Comparison of ENCODE assay signal across 1 cellular context in the genomic region with DNA sequence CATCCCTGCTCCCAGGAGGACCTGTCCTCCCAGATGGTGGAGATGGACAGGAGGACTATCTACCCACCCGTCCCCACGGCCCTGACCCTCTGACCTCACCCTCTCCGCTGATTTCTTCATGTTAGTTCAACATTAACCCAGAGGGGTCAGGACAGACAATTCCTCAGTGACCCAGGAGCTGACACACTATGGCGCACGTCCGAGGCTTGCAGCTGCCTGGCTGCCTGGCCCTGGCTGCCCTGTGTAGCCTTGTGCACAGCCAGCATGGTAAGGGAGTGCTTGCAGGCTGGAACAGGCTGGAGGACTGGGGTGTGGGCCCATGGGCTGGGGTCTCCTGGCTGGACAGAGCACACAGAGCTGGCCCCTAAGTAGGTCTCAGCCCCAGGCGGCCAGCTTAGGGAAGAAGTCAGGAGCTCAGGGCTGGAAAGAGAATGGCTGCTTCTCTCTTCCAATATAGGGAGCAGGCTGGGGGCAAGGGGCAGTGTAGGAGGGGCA.
TF ChIP-seq lines count a peak whose summit lies in the region.

A gene (plus strand): TSS at position 166 of the 495 bp plus-strand sequence. CDS start 23 bp downstream, at position 189.

TF ChIP-seq in HepG2, 621 proteins besides CTCF, POLR2A, EP300 and RAD21 (continued from another document and continues in another):
- TF ChIP-seq, protein P1, sequence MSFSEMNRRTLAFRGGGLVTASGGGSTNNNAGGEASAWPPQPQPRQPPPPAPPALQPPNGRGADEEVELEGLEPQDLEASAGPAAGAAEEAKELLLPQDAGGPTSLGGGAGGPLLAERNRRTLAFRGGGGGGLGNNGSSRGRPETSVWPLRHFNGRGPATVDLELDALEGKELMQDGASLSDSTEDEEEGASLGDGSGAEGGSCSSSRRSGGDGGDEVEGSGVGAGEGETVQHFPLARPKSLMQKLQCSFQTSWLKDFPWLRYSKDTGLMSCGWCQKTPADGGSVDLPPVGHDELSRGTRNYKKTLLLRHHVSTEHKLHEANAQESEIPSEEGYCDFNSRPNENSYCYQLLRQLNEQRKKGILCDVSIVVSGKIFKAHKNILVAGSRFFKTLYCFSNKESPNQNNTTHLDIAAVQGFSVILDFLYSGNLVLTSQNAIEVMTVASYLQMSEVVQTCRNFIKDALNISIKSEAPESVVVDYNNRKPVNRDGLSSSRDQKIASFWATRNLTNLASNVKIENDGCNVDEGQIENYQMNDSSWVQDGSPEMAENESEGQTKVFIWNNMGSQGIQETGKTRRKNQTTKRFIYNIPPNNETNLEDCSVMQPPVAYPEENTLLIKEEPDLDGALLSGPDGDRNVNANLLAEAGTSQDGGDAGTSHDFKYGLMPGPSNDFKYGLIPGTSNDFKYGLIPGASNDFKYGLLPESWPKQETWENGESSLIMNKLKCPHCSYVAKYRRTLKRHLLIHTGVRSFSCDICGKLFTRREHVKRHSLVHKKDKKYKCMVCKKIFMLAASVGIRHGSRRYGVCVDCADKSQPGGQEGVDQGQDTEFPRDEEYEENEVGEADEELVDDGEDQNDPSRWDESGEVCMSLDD (CRISPR knock-in tag; IDR thresholded peaks at IDR 0.05; ENCODE audit: borderline replicate concordance): no peak; the same call in 1 of the 2 replicates
- TF ChIP-seq, protein P2, sequence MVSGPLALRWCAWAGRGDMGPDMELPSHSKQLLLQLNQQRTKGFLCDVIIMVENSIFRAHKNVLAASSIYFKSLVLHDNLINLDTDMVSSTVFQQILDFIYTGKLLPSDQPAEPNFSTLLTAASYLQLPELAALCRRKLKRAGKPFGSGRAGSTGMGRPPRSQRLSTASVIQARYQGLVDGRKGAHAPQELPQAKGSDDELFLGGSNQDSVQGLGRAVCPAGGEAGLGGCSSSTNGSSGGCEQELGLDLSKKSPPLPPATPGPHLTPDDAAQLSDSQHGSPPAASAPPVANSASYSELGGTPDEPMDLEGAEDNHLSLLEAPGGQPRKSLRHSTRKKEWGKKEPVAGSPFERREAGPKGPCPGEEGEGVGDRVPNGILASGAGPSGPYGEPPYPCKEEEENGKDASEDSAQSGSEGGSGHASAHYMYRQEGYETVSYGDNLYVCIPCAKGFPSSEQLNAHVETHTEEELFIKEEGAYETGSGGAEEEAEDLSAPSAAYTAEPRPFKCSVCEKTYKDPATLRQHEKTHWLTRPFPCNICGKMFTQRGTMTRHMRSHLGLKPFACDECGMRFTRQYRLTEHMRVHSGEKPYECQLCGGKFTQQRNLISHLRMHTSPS (CRISPR knock-in tag; IDR thresholded peaks at IDR 0.05; ENCODE audit: low read depth): no peak
- TF ChIP-seq ZIK1 (CRISPR knock-in tag; IDR thresholded peaks at IDR 0.05; ENCODE audit: borderline replicate concordance, low read depth) (peak; percentile 68), KLF12 (CRISPR knock-in tag; IDR thresholded peaks at IDR 0.05; ENCODE audit: borderline replicate concordance) (peak; percentile 38; the same call in 1 of the 2 replicates), THAP11 (CRISPR knock-in tag; IDR thresholded peaks at IDR 0.05) (peak; percentile 75), ZNF260 (CRISPR knock-in tag; IDR thresholded peaks at IDR 0.05; ENCODE audit: borderline replicate concordance, low read depth) (no peak), ZNF234 (CRISPR knock-in tag; conservative IDR thresholded peaks at IDR 0.05) (no peak), PAX8 (CRISPR knock-in tag; IDR thresholded peaks at IDR 0.05; ENCODE audit: borderline replicate concordance) (peak; percentile 27; the same call in 1 of the 2 replicates), GATA4 (IDR thresholded peaks at IDR 0.05; ENCODE audit: borderline replicate concordance, low read depth) (peak; percentile 35; the same call in 1 of the 2 replicates), NR3C1 (CRISPR knock-in tag; IDR thresholded peaks at IDR 0.05) (no peak), HOXA5 (CRISPR knock-in tag; IDR thresholded peaks at IDR 0.05) (peak; percentile 75), ZNF562 (CRISPR knock-in tag; IDR thresholded peaks at IDR 0.05; ENCODE audit: borderline replicate concordance) (no peak), MXD4 (CRISPR knock-in tag; IDR thresholded peaks at IDR 0.05) (no peak; the same call in 1 of the 2 replicates), SRF (IDR thresholded peaks at IDR 0.05; ENCODE audit: low read depth, low read length) (no peak), PRMT3 (CRISPR knock-in tag; IDR thresholded peaks at IDR 0.05; ENCODE audit: borderline replicate concordance, low read depth) (no peak), ZNF776 (CRISPR knock-in tag; IDR thresholded peaks at IDR 0.05) (no peak), ZNF766 (CRISPR knock-in tag; IDR thresholded peaks at IDR 0.05; ENCODE audit: borderline replicate concordance) (0 out of 2 replicates have a peak, but pooled peaks have one; percentile 44), CBX1 (IDR thresholded peaks at IDR 0.05; ENCODE audit: low read depth) (peak; percentile 19), FOSL2 (CRISPR knock-in tag; IDR thresholded peaks at IDR 0.05) (peak; percentile 84), BRD4 (CRISPR knock-in tag; IDR thresholded peaks at IDR 0.05) (peak; percentile 100), ZNF331 (CRISPR knock-in tag; IDR thresholded peaks at IDR 0.05) (peak; percentile 91), YEATS4 (CRISPR knock-in tag; IDR thresholded peaks at IDR 0.05; ENCODE audit: borderline replicate concordance) (peak; percentile 77), RORA (CRISPR knock-in tag; IDR thresholded peaks at IDR 0.05) (no peak), SPEN (CRISPR knock-in tag; IDR thresholded peaks at IDR 0.05; ENCODE audit: low read depth) (peak; percentile 45; the same call in 1 of the 2 replicates), ARID2 (CRISPR knock-in tag; IDR thresholded peaks at IDR 0.05; ENCODE audit: borderline replicate concordance) (no peak), ZNF768 (CRISPR knock-in tag; IDR thresholded peaks at IDR 0.05) (peak; percentile 46; the same call in 1 of the 2 replicates), HMG20A (CRISPR knock-in tag; IDR thresholded peaks at IDR 0.05; ENCODE audit: borderline replicate concordance) (peak; percentile 78; the same call in 1 of the 2 replicates), ZNF546 (CRISPR knock-in tag; conservative IDR thresholded peaks at IDR 0.05) (no peak), ARNT (IDR thresholded peaks at IDR 0.05) (no peak)
- TF ChIP-seq, protein P3, sequence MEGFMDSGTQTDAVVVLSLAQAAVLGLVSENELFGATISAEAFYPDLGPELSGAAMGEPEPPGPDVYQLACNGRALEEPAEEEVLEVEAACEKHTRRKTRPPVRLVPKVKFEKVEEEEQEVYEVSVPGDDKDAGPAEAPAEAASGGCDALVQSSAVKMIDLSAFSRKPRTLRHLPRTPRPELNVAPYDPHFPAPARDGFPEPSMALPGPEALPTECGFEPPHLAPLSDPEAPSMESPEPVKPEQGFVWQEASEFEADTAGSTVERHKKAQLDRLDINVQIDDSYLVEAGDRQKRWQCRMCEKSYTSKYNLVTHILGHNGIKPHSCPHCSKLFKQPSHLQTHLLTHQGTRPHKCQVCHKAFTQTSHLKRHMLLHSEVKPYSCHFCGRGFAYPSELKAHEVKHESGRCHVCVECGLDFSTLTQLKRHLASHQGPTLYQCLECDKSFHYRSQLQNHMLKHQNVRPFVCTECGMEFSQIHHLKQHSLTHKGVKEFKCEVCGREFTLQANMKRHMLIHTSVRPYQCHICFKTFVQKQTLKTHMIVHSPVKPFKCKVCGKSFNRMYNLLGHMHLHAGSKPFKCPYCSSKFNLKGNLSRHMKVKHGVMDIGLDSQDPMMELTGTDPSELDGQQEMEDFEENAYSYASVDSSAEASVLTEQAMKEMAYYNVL (CRISPR knock-in tag; IDR thresholded peaks at IDR 0.05; ENCODE audit: borderline replicate concordance): no peak; the same call in 1 of the 2 replicates
- TF ChIP-seq, protein P4, sequence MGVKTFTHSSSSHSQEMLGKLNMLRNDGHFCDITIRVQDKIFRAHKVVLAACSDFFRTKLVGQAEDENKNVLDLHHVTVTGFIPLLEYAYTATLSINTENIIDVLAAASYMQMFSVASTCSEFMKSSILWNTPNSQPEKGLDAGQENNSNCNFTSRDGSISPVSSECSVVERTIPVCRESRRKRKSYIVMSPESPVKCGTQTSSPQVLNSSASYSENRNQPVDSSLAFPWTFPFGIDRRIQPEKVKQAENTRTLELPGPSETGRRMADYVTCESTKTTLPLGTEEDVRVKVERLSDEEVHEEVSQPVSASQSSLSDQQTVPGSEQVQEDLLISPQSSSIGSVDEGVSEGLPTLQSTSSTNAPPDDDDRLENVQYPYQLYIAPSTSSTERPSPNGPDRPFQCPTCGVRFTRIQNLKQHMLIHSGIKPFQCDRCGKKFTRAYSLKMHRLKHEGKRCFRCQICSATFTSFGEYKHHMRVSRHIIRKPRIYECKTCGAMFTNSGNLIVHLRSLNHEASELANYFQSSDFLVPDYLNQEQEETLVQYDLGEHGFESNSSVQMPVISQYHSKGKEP (CRISPR knock-in tag; IDR thresholded peaks at IDR 0.05): no peak; the same call in 1 of the 2 replicates
- TF ChIP-seq, protein P5, sequence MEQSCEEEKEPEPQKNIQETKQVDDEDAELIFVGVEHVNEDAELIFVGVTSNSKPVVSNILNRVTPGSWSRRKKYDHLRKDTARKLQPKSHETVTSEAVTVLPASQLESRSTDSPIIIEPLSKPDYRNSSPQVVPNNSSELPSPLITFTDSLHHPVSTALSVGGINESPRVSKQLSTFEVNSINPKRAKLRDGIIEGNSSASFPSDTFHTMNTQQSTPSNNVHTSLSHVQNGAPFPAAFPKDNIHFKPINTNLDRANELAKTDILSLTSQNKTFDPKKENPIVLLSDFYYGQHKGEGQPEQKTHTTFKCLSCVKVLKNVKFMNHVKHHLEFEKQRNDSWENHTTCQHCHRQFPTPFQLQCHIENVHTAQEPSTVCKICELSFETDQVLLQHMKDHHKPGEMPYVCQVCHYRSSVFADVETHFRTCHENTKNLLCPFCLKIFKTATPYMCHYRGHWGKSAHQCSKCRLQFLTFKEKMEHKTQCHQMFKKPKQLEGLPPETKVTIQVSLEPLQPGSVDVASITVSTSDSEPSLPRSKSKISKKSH (CRISPR knock-in tag; IDR thresholded peaks at IDR 0.05; ENCODE audit: borderline replicate concordance): peak; percentile 21; the same call in 1 of the 2 replicates
- TF ChIP-seq, protein P6, sequence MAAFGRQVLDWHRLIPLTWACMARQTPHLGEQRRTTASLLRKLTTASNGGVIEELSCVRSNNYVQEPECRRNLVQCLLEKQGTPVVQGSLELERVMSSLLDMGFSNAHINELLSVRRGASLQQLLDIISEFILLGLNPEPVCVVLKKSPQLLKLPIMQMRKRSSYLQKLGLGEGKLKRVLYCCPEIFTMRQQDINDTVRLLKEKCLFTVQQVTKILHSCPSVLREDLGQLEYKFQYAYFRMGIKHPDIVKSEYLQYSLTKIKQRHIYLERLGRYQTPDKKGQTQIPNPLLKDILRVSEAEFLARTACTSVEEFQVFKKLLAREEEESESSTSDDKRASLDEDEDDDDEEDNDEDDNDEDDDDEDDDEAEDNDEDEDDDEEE (CRISPR knock-in tag; IDR thresholded peaks at IDR 0.05): no peak
- TF ChIP-seq, protein P7, sequence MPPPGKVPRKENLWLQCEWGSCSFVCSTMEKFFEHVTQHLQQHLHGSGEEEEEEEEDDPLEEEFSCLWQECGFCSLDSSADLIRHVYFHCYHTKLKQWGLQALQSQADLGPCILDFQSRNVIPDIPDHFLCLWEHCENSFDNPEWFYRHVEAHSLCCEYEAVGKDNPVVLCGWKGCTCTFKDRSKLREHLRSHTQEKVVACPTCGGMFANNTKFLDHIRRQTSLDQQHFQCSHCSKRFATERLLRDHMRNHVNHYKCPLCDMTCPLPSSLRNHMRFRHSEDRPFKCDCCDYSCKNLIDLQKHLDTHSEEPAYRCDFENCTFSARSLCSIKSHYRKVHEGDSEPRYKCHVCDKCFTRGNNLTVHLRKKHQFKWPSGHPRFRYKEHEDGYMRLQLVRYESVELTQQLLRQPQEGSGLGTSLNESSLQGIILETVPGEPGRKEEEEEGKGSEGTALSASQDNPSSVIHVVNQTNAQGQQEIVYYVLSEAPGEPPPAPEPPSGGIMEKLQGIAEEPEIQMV (CRISPR knock-in tag; IDR thresholded peaks at IDR 0.05; ENCODE audit: low read depth): peak; percentile 76; the same call in 1 of the 2 replicates
- TF ChIP-seq, protein P8, sequence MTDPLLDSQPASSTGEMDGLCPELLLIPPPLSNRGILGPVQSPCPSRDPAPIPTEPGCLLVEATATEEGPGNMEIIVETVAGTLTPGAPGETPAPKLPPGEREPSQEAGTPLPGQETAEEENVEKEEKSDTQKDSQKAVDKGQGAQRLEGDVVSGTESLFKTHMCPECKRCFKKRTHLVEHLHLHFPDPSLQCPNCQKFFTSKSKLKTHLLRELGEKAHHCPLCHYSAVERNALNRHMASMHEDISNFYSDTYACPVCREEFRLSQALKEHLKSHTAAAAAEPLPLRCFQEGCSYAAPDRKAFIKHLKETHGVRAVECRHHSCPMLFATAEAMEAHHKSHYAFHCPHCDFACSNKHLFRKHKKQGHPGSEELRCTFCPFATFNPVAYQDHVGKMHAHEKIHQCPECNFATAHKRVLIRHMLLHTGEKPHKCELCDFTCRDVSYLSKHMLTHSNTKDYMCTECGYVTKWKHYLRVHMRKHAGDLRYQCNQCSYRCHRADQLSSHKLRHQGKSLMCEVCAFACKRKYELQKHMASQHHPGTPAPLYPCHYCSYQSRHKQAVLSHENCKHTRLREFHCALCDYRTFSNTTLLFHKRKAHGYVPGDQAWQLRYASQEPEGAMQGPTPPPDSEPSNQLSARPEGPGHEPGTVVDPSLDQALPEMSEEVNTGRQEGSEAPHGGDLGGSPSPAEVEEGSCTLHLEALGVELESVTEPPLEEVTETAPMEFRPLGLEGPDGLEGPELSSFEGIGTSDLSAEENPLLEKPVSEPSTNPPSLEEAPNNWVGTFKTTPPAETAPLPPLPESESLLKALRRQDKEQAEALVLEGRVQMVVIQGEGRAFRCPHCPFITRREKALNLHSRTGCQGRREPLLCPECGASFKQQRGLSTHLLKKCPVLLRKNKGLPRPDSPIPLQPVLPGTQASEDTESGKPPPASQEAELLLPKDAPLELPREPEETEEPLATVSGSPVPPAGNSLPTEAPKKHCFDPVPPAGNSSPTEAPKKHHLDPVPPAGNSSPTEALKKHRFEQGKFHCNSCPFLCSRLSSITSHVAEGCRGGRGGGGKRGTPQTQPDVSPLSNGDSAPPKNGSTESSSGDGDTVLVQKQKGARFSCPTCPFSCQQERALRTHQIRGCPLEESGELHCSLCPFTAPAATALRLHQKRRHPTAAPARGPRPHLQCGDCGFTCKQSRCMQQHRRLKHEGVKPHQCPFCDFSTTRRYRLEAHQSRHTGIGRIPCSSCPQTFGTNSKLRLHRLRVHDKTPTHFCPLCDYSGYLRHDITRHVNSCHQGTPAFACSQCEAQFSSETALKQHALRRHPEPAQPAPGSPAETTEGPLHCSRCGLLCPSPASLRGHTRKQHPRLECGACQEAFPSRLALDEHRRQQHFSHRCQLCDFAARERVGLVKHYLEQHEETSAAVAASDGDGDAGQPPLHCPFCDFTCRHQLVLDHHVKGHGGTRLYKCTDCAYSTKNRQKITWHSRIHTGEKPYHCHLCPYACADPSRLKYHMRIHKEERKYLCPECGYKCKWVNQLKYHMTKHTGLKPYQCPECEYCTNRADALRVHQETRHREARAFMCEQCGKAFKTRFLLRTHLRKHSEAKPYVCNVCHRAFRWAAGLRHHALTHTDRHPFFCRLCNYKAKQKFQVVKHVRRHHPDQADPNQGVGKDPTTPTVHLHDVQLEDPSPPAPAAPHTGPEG (CRISPR knock-in tag; IDR thresholded peaks at IDR 0.05): peak; percentile 46; the same call in 1 of the 2 replicates
- TF ChIP-seq, protein P9, sequence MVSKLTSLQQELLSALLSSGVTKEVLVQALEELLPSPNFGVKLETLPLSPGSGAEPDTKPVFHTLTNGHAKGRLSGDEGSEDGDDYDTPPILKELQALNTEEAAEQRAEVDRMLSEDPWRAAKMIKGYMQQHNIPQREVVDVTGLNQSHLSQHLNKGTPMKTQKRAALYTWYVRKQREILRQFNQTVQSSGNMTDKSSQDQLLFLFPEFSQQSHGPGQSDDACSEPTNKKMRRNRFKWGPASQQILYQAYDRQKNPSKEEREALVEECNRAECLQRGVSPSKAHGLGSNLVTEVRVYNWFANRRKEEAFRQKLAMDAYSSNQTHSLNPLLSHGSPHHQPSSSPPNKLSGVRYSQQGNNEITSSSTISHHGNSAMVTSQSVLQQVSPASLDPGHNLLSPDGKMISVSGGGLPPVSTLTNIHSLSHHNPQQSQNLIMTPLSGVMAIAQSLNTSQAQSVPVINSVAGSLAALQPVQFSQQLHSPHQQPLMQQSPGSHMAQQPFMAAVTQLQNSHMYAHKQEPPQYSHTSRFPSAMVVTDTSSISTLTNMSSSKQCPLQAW (CRISPR knock-in tag; IDR thresholded peaks at IDR 0.05): peak; percentile 99
